Comparison of ENCODE assay signal across 8 cellular contexts in genomic region chr4:6087669-6088068, GRCh38.
A peak's percentile ranks its signal among the peaks of the same experiment; 100 is the strongest.
DNase-seq lines count a peak whose midpoint lies in the region; ATAC-seq and TF ChIP-seq lines count a peak whose summit lies in the region.

No MANE protein-coding gene starts in this region.

- DNase-seq in GM10266 (ENCODE audit: extremely low spot score) (no peak), NCI-H2029 (lab: John Stamatoyannopoulos, UW) (peak; percentile 51), cerebellar cortex (ENCODE audit: low spot score) (peak; percentile 65), midbrain (lab: John Stamatoyannopoulos, UW) (peak; percentile 45), germinal center (ENCODE audit: low spot score) (no peak)
- no peak for DNase-seq in stimulated activated CD4-positive, alpha-beta T cell treated with anti-CD3 and anti-CD28 coated beads, Interleukin-4, amount 100 ng/mL, for 4 hours

- ATAC-seq in HG03432 (IDR thresholded peaks at IDR 0.05; ENCODE audit: unreplicated experiment) (no peak), HG03571 (IDR thresholded peaks at IDR 0.05; ENCODE audit: unreplicated experiment) (no peak)

- TF ChIP-seq CTCF in GM10266 (IDR thresholded peaks at IDR 0.05; ENCODE audit: control insufficient read depth, insufficient read depth, low read depth, missing control alignments), result peak; percentile 22

Comparison
In these comparisons a context has a peak if more than half of its experiments do, and no peak if none do; other contexts are left out.
1. DNase-seq: peak in NCI-H2029 (single experiment), cerebellar cortex (single experiment) and midbrain (single experiment); none in GM10266 (single experiment), germinal center (single experiment) and stimulated activated CD4-positive, alpha-beta T cell treated with anti-CD3 and anti-CD28 coated beads, Interleukin-4, amount 100 ng/mL, for 4 hours (0 of 2).